In genomic region chr15:31447893-31448634, GRCh38 we compare ENCODE assay signal across 23 cellular contexts.
A peak's percentile ranks its signal among the peaks of the same experiment; 100 is the strongest.
DNase-seq lines count a peak whose midpoint lies in the region; ATAC-seq and TF ChIP-seq lines count a peak whose summit lies in the region.
"Had no signal": no experiment of that assay in that cellular context is flagged by ENCODE, and none has a peak within 500 bp of the region (broad histone marks: within the 10 kb centered on the region; RNA-seq: fewer than 3 reads in every experiment).

No MANE protein-coding gene starts in this region.

- TF ChIP-seq EP300 in stomach (IDR thresholded peaks at IDR 0.05) = no peak

- no peak overlapping the region for H3K9ac ChIP-seq in Loucy (ENCODE audit: low read depth, low read length, poor library complexity, severe bottlenecking)
- H3K9ac ChIP-seq: parathyroid adenoma, SK-N-SH had no signal

- no peak overlapping the region for H3K4me3 Mint-ChIP-seq in dendritic cell treated with granulocyte-macrophage colony-stimulating factor and Interleukin-4, amounts not matched to agents 40 ng/mL and 50 ng/mL, for 4 days
- H3K4me3 Mint-ChIP-seq in naive B cell = no peak overlapping the region
- H3K4me3 Mint-ChIP-seq: activated naive CD4-positive, alpha-beta T cell treated with anti-CD3 and anti-CD28 coated beads, Interleukin-2, amount 10 ng/mL, durations not matched to agents 7 days and 5 days; nephron; type B pancreatic cell had no signal

- no peak for TF ChIP-seq POLR2A in stomach (IDR thresholded peaks at IDR 0.05)

- H3K79me2 ChIP-seq in Loucy (ENCODE audit: insufficient read depth, low read length) = no peaks in the 10 kb centered on the region
- H3K79me2 ChIP-seq: parathyroid adenoma had no signal

- no peak overlapping the region for H3K4me3 ChIP-seq in Loucy (ENCODE audit: low read length, poor library complexity, severe bottlenecking)
- H3K4me3 ChIP-seq in stomach = no peak overlapping the region
- H3K4me3 ChIP-seq: esophagus squamous epithelium, right lobe of liver had no signal

- ATAC-seq in naive B cell (ENCODE audit: low read depth in 2 of 2) = peak; percentile 45 to 47

- H3F3A ChIP-seq in Loucy (ENCODE audit: low read depth) = no peaks in the 10 kb centered on the region

- H3K36me3 ChIP-seq in Loucy (ENCODE audit: insufficient read depth, low read length) (no peaks in the 10 kb centered on the region), stomach (no peaks in the 10 kb centered on the region)
- H3K36me3 ChIP-seq: esophagus squamous epithelium, right lobe of liver had no signal

- intact Hi-C loops in dendritic cell treated with granulocyte-macrophage colony-stimulating factor and Interleukin-4, amounts not matched to agents 40 ng/mL and 50 ng/mL, for 4 days (cut with micrococcal nuclease) = no loop called here
- intact Hi-C loops in stomach (cut with DNase I; ENCODE audit: low total_unique reads) = no loop called here

- H4K20me1 ChIP-seq in Loucy (ENCODE audit: insufficient read depth, low read length, poor library complexity, severe bottlenecking) = no peaks in the 10 kb centered on the region

- H3K4me1 ChIP-seq in Loucy (ENCODE audit: insufficient read depth, low read length, poor library complexity, severe bottlenecking) (peaks cover 11% of the 10 kb centered on the region), stomach (peaks cover 0 to 13% (median 0%) of the 10 kb centered on the region in 4 donors)
- H3K4me1 ChIP-seq: parathyroid adenoma had no signal

- no peaks in the 10 kb centered on the region for H3K9me2 ChIP-seq in Loucy (replicated peaks; ENCODE audit: low read depth, low read length)
- H3K9me2 ChIP-seq: SK-N-SH had no signal

- H3K9me3 Mint-ChIP-seq in dendritic cell treated with granulocyte-macrophage colony-stimulating factor and Interleukin-4, amounts not matched to agents 40 ng/mL and 50 ng/mL, for 4 days = no peaks in the 10 kb centered on the region
- peaks cover 0 to 4% (median 0%) of the 10 kb centered on the region in 7 donors for H3K9me3 Mint-ChIP-seq in naive B cell
- H3K9me3 Mint-ChIP-seq: activated naive CD4-positive, alpha-beta T cell treated with anti-CD3 and anti-CD28 coated beads, Interleukin-2, amount 10 ng/mL, durations not matched to agents 7 days and 5 days; type B pancreatic cell had no signal

- H3K4me2 ChIP-seq in Loucy (ENCODE audit: low read depth, low read length, poor library complexity, severe bottlenecking) = peak overlapping the region; percentile 60
- H3K4me2 ChIP-seq: SK-N-SH had no signal

- no peaks in the 10 kb centered on the region for H3K27me3 ChIP-seq in Loucy (ENCODE audit: insufficient read depth, low read length, poor library complexity, severe bottlenecking)
- no peaks in the 10 kb centered on the region for H3K27me3 ChIP-seq in stomach
- H3K27me3 ChIP-seq: esophagus squamous epithelium, right lobe of liver had no signal

- TF ChIP-seq CTCF in Loucy (conservative IDR thresholded peaks at IDR 0.05; ENCODE audit: low read length) (no peak), stomach (IDR thresholded peaks at IDR 0.05) (no peak)

- no peaks in the 10 kb centered on the region for H3K27me3 Mint-ChIP-seq in dendritic cell treated with granulocyte-macrophage colony-stimulating factor and Interleukin-4, amounts not matched to agents 40 ng/mL and 50 ng/mL, for 4 days
- H3K27me3 Mint-ChIP-seq in naive B cell = no peaks in the 10 kb centered on the region
- H3K27me3 Mint-ChIP-seq: activated naive CD4-positive, alpha-beta T cell treated with anti-CD3 and anti-CD28 coated beads, Interleukin-2, amount 10 ng/mL, durations not matched to agents 7 days and 5 days; type B pancreatic cell had no signal

- H3K9me3 ChIP-seq in Loucy (ENCODE audit: insufficient read depth, low read depth, low read length) (no peaks in the 10 kb centered on the region), stomach (no peaks in the 10 kb centered on the region)
- H3K9me3 ChIP-seq: esophagus squamous epithelium, right lobe of liver, SK-N-SH had no signal

- H3K27ac Mint-ChIP-seq in dendritic cell treated with granulocyte-macrophage colony-stimulating factor and Interleukin-4, amounts not matched to agents 40 ng/mL and 50 ng/mL, for 4 days = peak overlapping the region; percentile 70
- H3K27ac Mint-ChIP-seq in naive B cell = peak overlapping the region in 3 of 6 donors; percentile 2 to 88 (median 9)
- H3K27ac Mint-ChIP-seq: activated naive CD4-positive, alpha-beta T cell treated with anti-CD3 and anti-CD28 coated beads, Interleukin-2, amount 10 ng/mL, durations not matched to agents 7 days and 5 days; nephron; type B pancreatic cell had no signal

- H2AFZ ChIP-seq in Loucy (ENCODE audit: low read length) = peak overlapping the region; percentile 72; the same call in 1 of the 2 replicates
- H2AFZ ChIP-seq: parathyroid adenoma had no signal

- H3K36me3 Mint-ChIP-seq in dendritic cell treated with granulocyte-macrophage colony-stimulating factor and Interleukin-4, amounts not matched to agents 40 ng/mL and 50 ng/mL, for 4 days (ENCODE audit: low read depth) = no peaks in the 10 kb centered on the region
- H3K36me3 Mint-ChIP-seq in naive B cell = no peaks in the 10 kb centered on the region
- H3K36me3 Mint-ChIP-seq: activated naive CD4-positive, alpha-beta T cell treated with anti-CD3 and anti-CD28 coated beads, Interleukin-2, amount 10 ng/mL, durations not matched to agents 7 days and 5 days; type B pancreatic cell had no signal

- no peak overlapping the region for H3K27ac ChIP-seq in stomach
- H3K27ac ChIP-seq: 22Rv1, parathyroid adenoma, right lobe of liver had no signal

- WGBS in stomach, 5 donors = 74 to 82% (median 76%) methylated on average over 8 of the region's 8 CpGs

- peak; percentile 3 for DNase-seq in DMS53 (lab: John Stamatoyannopoulos, UW)
- no peak for DNase-seq in DMS53 treated with DMSO at 0.1 percent for 48 hours (lab: John Stamatoyannopoulos, UW; ENCODE audit: unreplicated experiment)
- no peak for DNase-seq in naive B cell
- no peak for DNase-seq in stomach
- no peak for DNase-seq in effector CD4-positive, alpha-beta T cell
- DNase-seq in COLO668 (lab: John Stamatoyannopoulos, UW; ENCODE audit: unreplicated experiment) = no peak
- DNase-seq: activated CD8-positive, alpha-beta memory T cell treated with anti-CD3 and anti-CD28 coated beads for 24 hours; activated naive CD4-positive, alpha-beta T cell treated with anti-CD3 and anti-CD28 coated beads, Interleukin-2, amount 10 ng/mL, durations not matched to agents 7 days and 5 days; activated T-cell treated with anti-CD3 and anti-CD28 coated beads, Interleukin-2, amount 50 U/mL, for 48 hours; anterior cingulate cortex; esophagus squamous epithelium; H7; mesendoderm; NCI-H1417; NCI-H69; SK-N-SH had no signal

- peaks cover 34% of the 10 kb centered on the region for H3K4me1 Mint-ChIP-seq in dendritic cell treated with granulocyte-macrophage colony-stimulating factor and Interleukin-4, amounts not matched to agents 40 ng/mL and 50 ng/mL, for 4 days (ENCODE audit: low read depth)
- peaks cover 13 to 16% (median 14%) of the 10 kb centered on the region in 3 donors for H3K4me1 Mint-ChIP-seq in naive B cell
- H3K4me1 Mint-ChIP-seq: nephron had no signal
